8 cellular contexts compared by ENCODE assay signal in the genomic region with DNA sequence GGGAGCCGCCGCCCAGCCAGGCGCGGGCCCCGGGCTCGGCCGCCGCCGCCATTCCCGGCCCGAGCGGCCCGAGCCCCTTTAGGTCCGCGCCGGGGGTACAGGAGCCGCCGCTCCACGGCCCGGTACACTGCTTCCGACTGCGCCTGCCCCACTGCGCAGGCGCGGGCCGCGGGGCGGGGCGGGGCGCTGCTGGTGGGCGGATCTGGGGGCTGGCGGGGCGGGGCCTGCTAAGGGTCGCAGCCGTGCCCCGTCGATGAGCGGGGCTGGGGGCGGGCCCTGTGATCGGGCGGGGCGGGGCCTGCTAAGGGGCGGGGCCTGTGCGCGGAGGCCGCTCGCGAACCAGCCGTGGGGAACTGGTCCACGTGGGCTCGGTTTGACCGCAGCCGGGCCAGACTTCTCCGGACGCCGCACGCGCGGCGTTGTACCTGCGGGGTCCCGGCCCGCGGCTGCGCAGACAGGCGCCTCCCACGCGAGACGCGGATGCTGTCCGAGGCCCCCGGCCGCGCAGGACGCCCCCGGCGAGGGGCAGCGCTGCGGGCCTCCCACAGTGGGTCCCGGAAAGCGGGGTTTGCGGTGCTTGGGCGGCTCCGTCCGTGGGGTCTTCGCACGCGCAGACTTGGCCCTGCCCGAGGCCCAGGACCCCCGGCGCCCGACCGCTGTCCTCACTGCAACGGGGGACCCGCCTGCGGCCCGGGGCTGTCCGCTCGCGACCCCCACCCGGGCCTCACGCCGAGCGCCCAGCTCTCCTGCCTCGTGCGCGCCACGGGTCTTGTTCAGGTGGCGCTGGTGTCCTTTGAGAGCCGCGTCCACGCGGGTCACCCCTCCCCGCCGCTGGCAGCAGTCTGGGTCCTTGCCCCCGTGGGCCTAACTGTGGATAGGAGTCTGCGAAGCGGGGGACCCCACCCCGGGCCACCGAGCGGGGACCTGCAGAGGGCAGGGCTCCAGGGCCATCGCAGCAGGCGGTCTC. TPM values are rescaled to one million over a fixed set of nuclear protein-coding genes. Genes with fewer than 3 reads are reported as not detected.
DNase-seq lines count a peak whose midpoint lies in the region; ATAC-seq and TF ChIP-seq lines count a peak whose summit lies in the region.

Gene DGKQ (minus strand): TSS at position 139 of the 967 bp plus-strand sequence. CDS start 87 bp downstream, at position 52.

- no peak for TF ChIP-seq CTCF in endothelial cell (IDR thresholded peaks at IDR 0.05; ENCODE audit: unreplicated experiment)

- H3K9me3 Mint-ChIP-seq in endothelial cell (ENCODE audit: unreplicated experiment) = no peaks in the 10 kb centered on the region

- peaks cover 18% of the 10 kb centered on the region for H3K27me3 Mint-ChIP-seq in endothelial cell (ENCODE audit: unreplicated experiment)

- ATAC-seq in HG03064 (IDR thresholded peaks at IDR 0.05; ENCODE audit: low read depth, unreplicated experiment) = peak; percentile 67

- DNase-seq in NCI-H2081 (lab: John Stamatoyannopoulos, UW) (peak; percentile 37 to 44), NCI-H2081 treated with DMSO at 0.1 percent for 48 hours (lab: John Stamatoyannopoulos, UW) (no peak), NOMO-1 (lab: John Stamatoyannopoulos, UW; ENCODE audit: unreplicated experiment in 2 of 2) (peak; percentile 64 to 85), endothelial cell (ENCODE audit: low spot score) (peak; percentile 87), midbrain (lab: John Stamatoyannopoulos, UW) (peak; percentile 89)
- DNase-seq in activated CD8-positive, alpha-beta memory T cell treated with anti-CD3 and anti-CD28 coated beads, Interleukin-2, amount 50 U/mL, for 1 hour (ENCODE audit: extremely low read depth) = peak; percentile 63
- peak; percentile 82 for DNase-seq in stimulated activated CD8-positive, alpha-beta memory T cell treated with anti-CD3 and anti-CD28 coated beads, Interleukin-15, amount 100 ng/mL, for 24 hours (ENCODE audit: low read depth)

- H3K4me3 Mint-ChIP-seq in endothelial cell (ENCODE audit: unreplicated experiment) = no peak within 1 kb of the TSS

- H3K27ac Mint-ChIP-seq in endothelial cell (ENCODE audit: unreplicated experiment) = no peak within 1 kb of the TSS

- no peaks in the 10 kb centered on the region for H3K4me1 Mint-ChIP-seq in endothelial cell (ENCODE audit: unreplicated experiment)

- H3K36me3 Mint-ChIP-seq in endothelial cell (ENCODE audit: low read depth, unreplicated experiment) = no peaks in the 10 kb centered on the region

RNA-seq across cellular contexts. Expression of gene DGKQ, which starts in this region (rescaled TPM):
- 14.5 TPM for total RNA-seq in endothelial cell (ENCODE audit: unreplicated experiment)
